ENCODE assay signal across 8 cellular contexts in the genomic region with DNA sequence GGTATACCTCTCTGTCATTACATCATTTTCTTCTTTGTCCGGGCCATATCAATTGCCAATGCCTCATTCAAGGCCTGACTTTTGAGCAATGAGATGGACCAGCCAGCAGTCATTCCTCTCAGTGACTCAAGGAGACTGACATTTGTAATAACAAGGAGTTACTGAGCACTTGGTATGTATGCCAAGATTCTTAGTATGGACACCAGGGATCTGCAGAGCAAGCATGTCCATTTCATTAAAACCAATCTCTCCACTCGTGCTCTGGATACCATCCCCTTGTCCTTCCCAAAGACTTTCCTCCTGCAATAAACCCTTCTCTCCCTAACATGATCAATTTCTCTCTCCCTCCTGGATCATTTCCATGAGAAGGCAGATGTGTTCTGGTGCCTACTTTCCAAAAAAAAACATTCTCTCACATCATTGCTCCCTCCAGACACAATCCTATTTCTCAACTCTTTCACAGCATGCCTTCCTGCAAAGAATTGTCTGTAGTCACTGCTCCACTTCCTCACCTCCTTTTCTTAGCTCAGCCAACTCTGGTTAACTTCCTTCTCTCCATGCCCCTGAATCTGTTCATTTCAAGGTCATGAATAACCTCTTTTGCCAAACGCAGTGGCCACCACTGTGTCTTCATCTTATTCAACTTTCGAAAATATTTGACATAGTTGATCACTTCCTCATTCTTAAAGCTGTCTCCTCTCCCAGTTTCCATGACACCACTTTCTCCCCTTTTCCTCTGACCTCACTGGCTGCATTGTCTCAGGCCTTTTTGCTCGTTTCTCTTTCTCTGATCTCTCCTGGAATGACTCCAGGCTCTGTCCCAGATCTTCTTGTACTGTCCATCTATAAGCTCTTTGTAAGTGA.
DNase-seq lines count a peak whose midpoint lies in the region; ATAC-seq and TF ChIP-seq lines count a peak whose summit lies in the region.

No MANE protein-coding gene starts in this region.

- H3K36me3 ChIP-seq in esophagus muscularis mucosa (no peaks in the 10 kb centered on the region), prostate gland (no peaks in the 10 kb centered on the region)

- 53% methylated on average over 5 of the region's 5 CpGs for WGBS in esophagus muscularis mucosa
- 62% methylated on average over 5 of the region's 5 CpGs for WGBS in prostate gland

- H3K27me3 ChIP-seq in esophagus muscularis mucosa (no peaks in the 10 kb centered on the region), prostate gland (replicated peaks; ENCODE audit: insufficient read depth) (no peaks in the 10 kb centered on the region)

- TF ChIP-seq EP300 in esophagus muscularis mucosa (IDR thresholded peaks at IDR 0.05): no peak

- H3K27ac ChIP-seq in esophagus muscularis mucosa (replicated peaks in 1 of 4) (peak overlapping the region; percentile 41 to 64 (median 48)), prostate gland (no peak overlapping the region)

- intact Hi-C loops in esophagus muscularis mucosa (cut with DNase I): no loop called here
- intact Hi-C loops in prostate gland (cut with DNase I): no loop called here

- ATAC-seq in GM19372 (IDR thresholded peaks at IDR 0.05; ENCODE audit: low read depth, unreplicated experiment): peak; percentile 54

- TF ChIP-seq CTCF in esophagus muscularis mucosa (IDR thresholded peaks at IDR 0.05) (no peak), prostate gland (IDR thresholded peaks at IDR 0.05) (no peak)

- DNase-seq in LHCN-M2 (ENCODE audit: low read depth) (peak; percentile 92), esophagus muscularis mucosa (ENCODE audit: extremely low spot score) (no peak), pulmonary artery endothelial cell (ENCODE audit: low read depth, low spot score) (peak; percentile 20), prostate gland (ENCODE audit: low spot score) (no peak), NCI-H1930 (lab: John Stamatoyannopoulos, UW) (no peak), NCI-H1694 (lab: John Stamatoyannopoulos, UW) (no peak)
- DNase-seq in stimulated activated CD4-positive, alpha-beta T cell treated with anti-CD3 and anti-CD28 coated beads, Interleukin-15, amount 100 ng/mL, for 24 hours: no peak

- H3K4me1 ChIP-seq in esophagus muscularis mucosa (peaks cover 2 to 40% (median 20%) of the 10 kb centered on the region in 4 donors), prostate gland (replicated peaks) (no peaks in the 10 kb centered on the region)

- TF ChIP-seq POLR2A in esophagus muscularis mucosa (IDR thresholded peaks at IDR 0.05; ENCODE audit: low read depth) (no peak), prostate gland (IDR thresholded peaks at IDR 0.05) (no peak)

- H3K9me3 ChIP-seq in esophagus muscularis mucosa (no peaks in the 10 kb centered on the region), prostate gland (no peaks in the 10 kb centered on the region)

- H3K4me3 ChIP-seq in esophagus muscularis mucosa: no peak overlapping the region
- no peak overlapping the region for H3K4me3 ChIP-seq in prostate gland

Comparison
In these comparisons a context has a peak if more than half of its experiments do, and no peak if none do; other contexts are left out.
1. DNase-seq: peak in LHCN-M2 (single experiment) and pulmonary artery endothelial cell (single experiment); none in esophagus muscularis mucosa (single experiment), stimulated activated CD4-positive, alpha-beta T cell treated with anti-CD3 and anti-CD28 coated beads, Interleukin-15, amount 100 ng/mL, for 24 hours (single experiment), prostate gland (single experiment), NCI-H1930 (0 of 2) and NCI-H1694 (single experiment).
2. H3K27ac ChIP-seq: peak in esophagus muscularis mucosa (4 of 4); none in prostate gland (0 of 2).